18 cellular contexts compared by ENCODE assay signal in the genomic region with DNA sequence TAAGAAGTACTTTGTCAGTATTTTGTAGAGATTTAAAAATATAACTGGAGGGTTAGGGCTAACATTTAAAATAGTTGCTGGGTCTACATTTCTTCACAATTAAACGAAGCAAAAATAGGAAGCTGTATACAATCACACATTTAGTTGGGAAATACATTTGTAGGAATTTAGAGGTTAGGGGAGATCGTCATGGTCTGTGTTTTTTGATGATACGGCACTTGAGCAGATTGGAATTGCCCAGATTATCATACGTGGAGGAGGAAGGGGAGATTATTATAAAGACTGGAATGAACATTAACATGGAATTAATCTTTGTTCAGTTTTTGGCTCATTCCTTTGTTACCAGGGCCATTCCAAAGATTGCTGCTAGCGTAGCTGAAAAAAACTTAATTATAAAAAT.
"Had no signal": no experiment of that assay in that cellular context is flagged by ENCODE, and none has a peak within 500 bp of the region (broad histone marks: within the 10 kb centered on the region; RNA-seq: fewer than 3 reads in every experiment).

No MANE protein-coding gene starts in this region.

- ATAC-seq: natural killer cell treated with Interleukin-12 subunit alpha and Interleukin-12 subunit beta and Interleukin-15 and Interleukin-18, amount 100 ng/mL, for 72 hours; stimulated activated memory B cell treated with anti-CD40 and anti-IgM and Interleukin-4, amounts not matched to agents 10 μg/mL and 1 μg/mL and 100 μg/mL, for 72 hours had no signal

- H3K27me3 Mint-ChIP-seq: natural killer cell treated with Interleukin-12 subunit alpha and Interleukin-12 subunit beta and Interleukin-15 and Interleukin-18, amount 100 ng/mL, for 72 hours; stimulated activated memory B cell treated with anti-CD40 and anti-IgM and Interleukin-4, amounts not matched to agents 10 μg/mL and 1 μg/mL and 100 μg/mL, for 72 hours had no signal

- H3K36me3 Mint-ChIP-seq: natural killer cell treated with Interleukin-12 subunit alpha and Interleukin-12 subunit beta and Interleukin-15 and Interleukin-18, amount 100 ng/mL, for 72 hours had no signal

- H3K4me1 Mint-ChIP-seq: stimulated activated memory B cell treated with anti-CD40 and anti-IgM and Interleukin-4, amounts not matched to agents 10 μg/mL and 1 μg/mL and 100 μg/mL, for 72 hours had no signal

- H3K9me3 Mint-ChIP-seq: natural killer cell treated with Interleukin-12 subunit alpha and Interleukin-12 subunit beta and Interleukin-15 and Interleukin-18, amount 100 ng/mL, for 72 hours; stimulated activated memory B cell treated with anti-CD40 and anti-IgM and Interleukin-4, amounts not matched to agents 10 μg/mL and 1 μg/mL and 100 μg/mL, for 72 hours had no signal

- H3K27ac Mint-ChIP-seq: natural killer cell treated with Interleukin-12 subunit alpha and Interleukin-12 subunit beta and Interleukin-15 and Interleukin-18, amount 100 ng/mL, for 72 hours; stimulated activated memory B cell treated with anti-CD40 and anti-IgM and Interleukin-4, amounts not matched to agents 10 μg/mL and 1 μg/mL and 100 μg/mL, for 72 hours had no signal

- H3K36me3 ChIP-seq: left lung had no signal

- DNase-seq: activated CD4-positive, CD25-positive, alpha-beta regulatory T cell treated with anti-CD3 and anti-CD28 coated beads, Interleukin-2, amount 50 U/mL, for 72 hours; activated naive CD4-positive, alpha-beta T cell; hippocampal formation; kidney; left lung; mammary epithelial cell; occipital lobe; SK-N-SH; stimulated activated CD4-positive, alpha-beta T cell treated with anti-CD3 and anti-CD28 coated beads, Interleukin-2, amount 100 ng/mL, for 48 hours; substantia nigra; T-helper 1 cell; T1000 had no signal

- H3K27ac ChIP-seq: cardiac muscle cell, coronary artery, esophagus muscularis mucosa, left lung, tibial nerve had no signal

- H3K4me3 Mint-ChIP-seq: natural killer cell treated with Interleukin-12 subunit alpha and Interleukin-12 subunit beta and Interleukin-15 and Interleukin-18, amount 100 ng/mL, for 72 hours; stimulated activated memory B cell treated with anti-CD40 and anti-IgM and Interleukin-4, amounts not matched to agents 10 μg/mL and 1 μg/mL and 100 μg/mL, for 72 hours had no signal

- H3K9me3 ChIP-seq: esophagus muscularis mucosa, left lung, SK-N-SH, tibial nerve had no signal
